Comparison of ENCODE assay signal across 7 cellular contexts in genomic region chr16:69326172-69326873, GRCh38. TPM values are rescaled to one million over a fixed set of nuclear protein-coding genes. Genes with fewer than 3 reads are reported as not detected.
A peak's percentile ranks its signal among the peaks of the same experiment; 100 is the strongest.
DNase-seq lines count a peak whose midpoint lies in the region; ATAC-seq lines count a peak whose summit lies in the region.
"Had no signal": no experiment of that assay in that cellular context is flagged by ENCODE, and none has a peak within 500 bp of the region (broad histone marks: within the 10 kb centered on the region; RNA-seq: fewer than 3 reads in every experiment).

No MANE protein-coding gene starts in this region.

- H3K4me1 Mint-ChIP-seq in activated naive CD8-positive, alpha-beta T cell treated with anti-CD3 and anti-CD28 coated beads for 36 hours: peaks cover 46% of the 10 kb centered on the region

- ATAC-seq in right cardiac atrium: no peak
- ATAC-seq in HG03280 (IDR thresholded peaks at IDR 0.05; ENCODE audit: unreplicated experiment): no peak

- DNase-seq in HuH-7 (ENCODE audit: low spot score) (peak; percentile 83), posterior vena cava (ENCODE audit: low spot score) (peak; percentile 29), activated gamma-delta T cell (lab: John Stamatoyannopoulos, UW) (no peak), right cardiac atrium (no peak)
- DNase-seq in activated naive CD8-positive, alpha-beta T cell treated with anti-CD3 and anti-CD28 coated beads for 36 hours: no peak

- no peaks in the 10 kb centered on the region for H3K27me3 ChIP-seq in right cardiac atrium (ENCODE audit: control insufficient read depth, insufficient read depth)

- peaks cover 57% of the 10 kb centered on the region for H3K36me3 Mint-ChIP-seq in activated naive CD8-positive, alpha-beta T cell treated with anti-CD3 and anti-CD28 coated beads for 36 hours

- H3K4me1 ChIP-seq in right cardiac atrium (ENCODE audit: control insufficient read depth, insufficient read depth, low read length): peaks cover 6% of the 10 kb centered on the region

- no peaks in the 10 kb centered on the region for H3K9me3 Mint-ChIP-seq in activated naive CD8-positive, alpha-beta T cell treated with anti-CD3 and anti-CD28 coated beads for 36 hours

- H3K27ac Mint-ChIP-seq in activated naive CD8-positive, alpha-beta T cell treated with anti-CD3 and anti-CD28 coated beads for 36 hours: peak overlapping the region; percentile 16

- no peak overlapping the region for H3K27ac ChIP-seq in right cardiac atrium (ENCODE audit: low read length)

- intact Hi-C loops in posterior vena cava (cut with DNase I) (no loop called here), right cardiac atrium (cut with DNase I) (no loop called here)

- H3K4me3 Mint-ChIP-seq in activated naive CD8-positive, alpha-beta T cell treated with anti-CD3 and anti-CD28 coated beads for 36 hours: peak overlapping the region; percentile 36

- H3K4me3 ChIP-seq in right cardiac atrium (ENCODE audit: low read length): no peak overlapping the region

- H3K27me3 Mint-ChIP-seq in activated naive CD8-positive, alpha-beta T cell treated with anti-CD3 and anti-CD28 coated beads for 36 hours: no peaks in the 10 kb centered on the region

- WGBS in right cardiac atrium: 57% methylated on average over 7 of the region's 7 CpGs

- H3K9me3 ChIP-seq in right cardiac atrium (ENCODE audit: control insufficient read depth, low read length): no peaks in the 10 kb centered on the region

RNA-seq across cellular contexts. Expression of gene PDF, which starts 4.1 kb away (rescaled TPM):
- 10 to 100 TPM; 33.0 to 36.4 TPM for total RNA-seq in activated naive CD8-positive, alpha-beta T cell treated with anti-CD3 and anti-CD28 coated beads for 36 hours
- total RNA-seq in posterior vena cava (1 to 10 TPM; 6.6 to 6.9 TPM), right cardiac atrium (1 to 10 TPM; 4.7 to 5.7 (median 4.9) TPM)
- 2.9 TPM for polyA plus RNA-seq in right cardiac atrium

RNA-seq across cellular contexts. Expression of gene COG8, which starts 13.0 kb away (rescaled TPM):
- total RNA-seq in activated naive CD8-positive, alpha-beta T cell treated with anti-CD3 and anti-CD28 coated beads for 36 hours: 10 to 100 TPM; 30.2 to 31.8 TPM
- total RNA-seq in posterior vena cava: 10 to 100 TPM; 21.9 to 22.4 TPM
- 10 to 100 TPM; 21.0 to 24.8 (median 23.5) TPM for total RNA-seq in right cardiac atrium
- polyA plus RNA-seq in right cardiac atrium: 15.7 TPM

RNA-seq across cellular contexts. Expression of gene NIP7, which starts 13.2 kb away (rescaled TPM):
- 10 to 100 TPM; 70.1 to 73.2 TPM for total RNA-seq in activated naive CD8-positive, alpha-beta T cell treated with anti-CD3 and anti-CD28 coated beads for 36 hours
- total RNA-seq in posterior vena cava (10 to 100 TPM; 14.3 to 15.9 TPM), right cardiac atrium (10 to 100 TPM in 1 of 4 donors, 1 to 10 TPM in 3; 6.4 to 14.8 (median 9.1) TPM)
- polyA plus RNA-seq in right cardiac atrium: 6.2 TPM

RNA-seq across cellular contexts. Expression of gene VPS4A, which starts 15.2 kb away (rescaled TPM):
- total RNA-seq in activated naive CD8-positive, alpha-beta T cell treated with anti-CD3 and anti-CD28 coated beads for 36 hours: 10 to 100 TPM; 27.0 to 28.6 TPM
- total RNA-seq in posterior vena cava: 10 to 100 TPM; 23.4 to 24.1 TPM
- 10 to 100 TPM; 25.7 to 30.4 (median 27.9) TPM for total RNA-seq in right cardiac atrium
- 29.8 TPM for polyA plus RNA-seq in right cardiac atrium

RNA-seq across cellular contexts. Expression of gene TMED6, which starts 25.3 kb away (rescaled TPM):
- 1 to 10 TPM in 1 of 2 experiments, under 1 TPM in 1; 0.70 to 1.2 TPM for total RNA-seq in activated naive CD8-positive, alpha-beta T cell treated with anti-CD3 and anti-CD28 coated beads for 36 hours
- total RNA-seq in posterior vena cava: under 1 TPM; 0.51 to 0.57 TPM
- under 1 TPM in 2 of 4 donors, not detected in 2; 0.49 to 0.76 TPM for total RNA-seq in right cardiac atrium
- polyA plus RNA-seq in right cardiac atrium: not detected
- polyA plus RNA-seq: neural cell had no signal

Comparison
In these comparisons a context has a peak if more than half of its experiments do, and no peak if none do; other contexts are left out.
1. DNase-seq: peak in HuH-7 (single experiment) and posterior vena cava (single experiment); none in activated naive CD8-positive, alpha-beta T cell treated with anti-CD3 and anti-CD28 coated beads for 36 hours (single experiment), activated gamma-delta T cell (single experiment) and right cardiac atrium (0 of 3).
2. RNA of gene PDF, which starts 4.1 kb away (total RNA-seq): 33.0 to 36.4 TPM in activated naive CD8-positive, alpha-beta T cell treated with anti-CD3 and anti-CD28 coated beads for 36 hours; 6.6 to 6.9 TPM in posterior vena cava and 4.7 to 5.7 TPM in right cardiac atrium; every median in the first group is over 4 times any median in the second.
3. RNA of gene NIP7, which starts 13.2 kb away (total RNA-seq): 70.1 to 73.2 TPM in activated naive CD8-positive, alpha-beta T cell treated with anti-CD3 and anti-CD28 coated beads for 36 hours; 14.3 to 15.9 TPM in posterior vena cava and 6.4 to 14.8 TPM in right cardiac atrium; every median in the first group is over 4 times any median in the second.